Comparison of ENCODE assay signal across 1 cellular context in the genomic region with DNA sequence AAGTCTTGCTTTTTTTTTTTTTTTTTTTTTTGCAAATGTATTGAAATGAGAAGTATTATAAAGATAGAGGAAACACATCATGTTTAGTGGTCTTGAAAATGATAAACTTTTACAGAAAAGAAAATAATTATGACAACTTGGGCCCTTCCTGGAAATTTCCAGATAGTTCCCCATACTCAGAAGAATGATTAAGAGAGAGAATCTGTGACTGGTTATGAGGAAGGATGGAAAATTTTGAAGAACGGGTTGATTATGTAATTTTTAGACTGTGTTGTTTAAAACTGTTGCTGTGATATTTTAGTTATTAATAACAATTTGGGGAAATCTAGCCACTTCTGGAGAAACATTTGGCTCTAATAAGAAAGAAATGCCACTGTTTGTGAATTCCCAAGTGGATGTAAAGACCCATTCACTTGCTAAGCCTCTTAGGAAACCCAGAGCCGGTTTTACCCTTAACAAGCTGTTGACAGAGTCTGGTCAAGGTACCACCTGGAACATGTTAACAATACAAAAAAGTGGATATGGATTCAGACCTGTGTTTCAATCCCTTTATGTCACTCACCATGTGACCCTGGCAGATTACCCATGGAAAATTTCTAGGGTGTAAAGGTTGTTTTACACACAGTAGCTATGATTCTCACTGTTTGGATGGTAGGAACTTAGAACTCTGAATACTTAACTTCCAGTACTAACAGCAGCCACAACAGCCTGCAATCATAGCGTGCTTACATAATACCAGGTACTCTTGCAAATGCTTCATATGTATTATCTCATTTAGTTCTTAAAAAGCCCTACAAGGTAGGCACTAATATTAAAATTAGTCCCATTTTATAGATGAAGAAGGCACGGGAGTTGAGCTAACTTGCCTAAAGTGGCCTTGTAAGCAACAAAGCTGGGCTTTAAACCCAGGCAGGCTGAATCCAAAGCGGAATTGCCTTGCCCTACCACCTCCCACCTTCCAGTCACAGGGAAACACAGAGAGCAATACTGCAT.
TF ChIP-seq lines count a peak whose summit lies in the region.

No MANE protein-coding gene starts in this region.

TF ChIP-seq in HepG2, 621 proteins besides CTCF, POLR2A, EP300 and RAD21 (continued from another document and continues in another):
- TF ChIP-seq ZNF446 (CRISPR knock-in tag; IDR thresholded peaks at IDR 0.05), result no peak
- no peak for TF ChIP-seq SETDB1 (CRISPR knock-in tag; IDR thresholded peaks at IDR 0.05; ENCODE audit: borderline replicate concordance)
- TF ChIP-seq ZBTB26 (CRISPR knock-in tag; IDR thresholded peaks at IDR 0.05; ENCODE audit: borderline replicate concordance), result no peak
- no peak for TF ChIP-seq MTERF4 (CRISPR knock-in tag; IDR thresholded peaks at IDR 0.05)
- no peak for TF ChIP-seq ZNF121 (CRISPR knock-in tag; IDR thresholded peaks at IDR 0.05)
- no peak for TF ChIP-seq NFKBIZ (CRISPR knock-in tag; IDR thresholded peaks at IDR 0.05)
- TF ChIP-seq DBP (CRISPR knock-in tag; IDR thresholded peaks at IDR 0.05; ENCODE audit: not compliant biosample characterization), result no peak
- TF ChIP-seq FOXJ3 (CRISPR knock-in tag; IDR thresholded peaks at IDR 0.05; ENCODE audit: borderline replicate concordance), result peak; percentile 84; the same call in 1 of the 2 replicates
- TF ChIP-seq ADNP (CRISPR knock-in tag; IDR thresholded peaks at IDR 0.05), result no peak
- TF ChIP-seq MNT (IDR thresholded peaks at IDR 0.05), result peak; percentile 66
- TF ChIP-seq ZFY (CRISPR knock-in tag; IDR thresholded peaks at IDR 0.05), result peak; percentile 44; the same call in 1 of the 2 replicates
- TF ChIP-seq, protein P1, sequence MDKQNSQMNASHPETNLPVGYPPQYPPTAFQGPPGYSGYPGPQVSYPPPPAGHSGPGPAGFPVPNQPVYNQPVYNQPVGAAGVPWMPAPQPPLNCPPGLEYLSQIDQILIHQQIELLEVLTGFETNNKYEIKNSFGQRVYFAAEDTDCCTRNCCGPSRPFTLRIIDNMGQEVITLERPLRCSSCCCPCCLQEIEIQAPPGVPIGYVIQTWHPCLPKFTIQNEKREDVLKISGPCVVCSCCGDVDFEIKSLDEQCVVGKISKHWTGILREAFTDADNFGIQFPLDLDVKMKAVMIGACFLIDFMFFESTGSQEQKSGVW (CRISPR knock-in tag; IDR thresholded peaks at IDR 0.05; ENCODE audit: borderline replicate concordance), result no peak
- peak; percentile 71 for TF ChIP-seq TEAD3 (CRISPR knock-in tag; optimal IDR thresholded peaks at IDR 0.05; ENCODE audit: borderline replicate concordance)
- TF ChIP-seq ZFX (CRISPR knock-in tag; IDR thresholded peaks at IDR 0.05; ENCODE audit: low read depth), result 0 out of 2 replicates have a peak, but pooled peaks have one; percentile 25
- no peak for TF ChIP-seq NFRKB (IDR thresholded peaks at IDR 0.05)
- peak; percentile 68 for TF ChIP-seq ATF7 (IDR thresholded peaks at IDR 0.05)
- no peak for TF ChIP-seq ATF7 (CRISPR knock-in tag; IDR thresholded peaks at IDR 0.05)
- TF ChIP-seq ZNF143 (CRISPR knock-in tag; IDR thresholded peaks at IDR 0.05), result no peak
- 0 out of 2 replicates have a peak, but pooled peaks have one; percentile 23 for TF ChIP-seq HMG20B (CRISPR knock-in tag; conservative IDR thresholded peaks at IDR 0.05)
- no peak for TF ChIP-seq ZNF337 (CRISPR knock-in tag; IDR thresholded peaks at IDR 0.05; ENCODE audit: borderline replicate concordance, low read depth)
- TF ChIP-seq ZNF142 (CRISPR knock-in tag; IDR thresholded peaks at IDR 0.05), result peak; percentile 44; the same call in 1 of the 2 replicates
- TF ChIP-seq, protein P2, sequence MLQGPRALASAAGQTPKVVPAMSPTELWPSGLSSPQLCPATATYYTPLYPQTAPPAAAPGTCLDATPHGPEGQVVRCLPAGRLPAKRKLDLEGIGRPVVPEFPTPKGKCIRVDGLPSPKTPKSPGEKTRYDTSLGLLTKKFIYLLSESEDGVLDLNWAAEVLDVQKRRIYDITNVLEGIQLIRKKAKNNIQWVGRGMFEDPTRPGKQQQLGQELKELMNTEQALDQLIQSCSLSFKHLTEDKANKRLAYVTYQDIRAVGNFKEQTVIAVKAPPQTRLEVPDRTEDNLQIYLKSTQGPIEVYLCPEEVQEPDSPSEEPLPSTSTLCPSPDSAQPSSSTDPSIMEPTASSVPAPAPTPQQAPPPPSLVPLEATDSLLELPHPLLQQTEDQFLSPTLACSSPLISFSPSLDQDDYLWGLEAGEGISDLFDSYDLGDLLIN (CRISPR knock-in tag; IDR thresholded peaks at IDR 0.05; ENCODE audit: borderline replicate concordance), result no peak
- TF ChIP-seq SMAD3 (CRISPR knock-in tag; IDR thresholded peaks at IDR 0.05), result peak; percentile 72; the same call in 1 of the 2 replicates
- no peak for TF ChIP-seq ZNF746 (CRISPR knock-in tag; IDR thresholded peaks at IDR 0.05)
- peak; percentile 25; the same call in 1 of the 2 replicates for TF ChIP-seq ZNF460 (CRISPR knock-in tag; IDR thresholded peaks at IDR 0.05; ENCODE audit: borderline replicate concordance)
- TF ChIP-seq, protein P3, sequence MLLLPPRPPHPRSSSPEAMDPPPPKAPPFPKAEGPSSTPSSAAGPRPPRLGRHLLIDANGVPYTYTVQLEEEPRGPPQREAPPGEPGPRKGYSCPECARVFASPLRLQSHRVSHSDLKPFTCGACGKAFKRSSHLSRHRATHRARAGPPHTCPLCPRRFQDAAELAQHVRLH (CRISPR knock-in tag; IDR thresholded peaks at IDR 0.05; ENCODE audit: borderline replicate concordance, low read depth), result 0 out of 2 replicates have a peak, but pooled peaks have one; percentile 54
- TF ChIP-seq NR2F6 (IDR thresholded peaks at IDR 0.05), result peak; percentile 59
- peak; percentile 60; the same call in 1 of the 2 replicates for TF ChIP-seq NR2F6 (CRISPR knock-in tag; IDR thresholded peaks at IDR 0.05)
- no peak for TF ChIP-seq ZBTB43 (CRISPR knock-in tag; conservative IDR thresholded peaks at IDR 0.05)
- no peak for TF ChIP-seq NFIB (CRISPR knock-in tag; IDR thresholded peaks at IDR 0.05; ENCODE audit: borderline replicate concordance)
- TF ChIP-seq ATAD3A (CRISPR knock-in tag; IDR thresholded peaks at IDR 0.05), result no peak
- no peak for TF ChIP-seq KDM5A (IDR thresholded peaks at IDR 0.05; ENCODE audit: borderline replicate concordance, low read length)
- no peak for TF ChIP-seq ATRX (CRISPR knock-in tag; IDR thresholded peaks at IDR 0.05; ENCODE audit: borderline replicate concordance)
- no peak for TF ChIP-seq SRY (CRISPR knock-in tag; IDR thresholded peaks at IDR 0.05)
- no peak for TF ChIP-seq SSRP1 (CRISPR knock-in tag; IDR thresholded peaks at IDR 0.05)
- no peak for TF ChIP-seq TCF7 (IDR thresholded peaks at IDR 0.05; ENCODE audit: low read depth)
- TF ChIP-seq ZNF574 (CRISPR knock-in tag; IDR thresholded peaks at IDR 0.05), result peak; percentile 24; the same call in 1 of the 2 replicates
- TF ChIP-seq CC2D1A (CRISPR knock-in tag; IDR thresholded peaks at IDR 0.05), result no peak
- no peak for TF ChIP-seq RFX1 (IDR thresholded peaks at IDR 0.05)
- TF ChIP-seq HNRNPH1 (optimal IDR thresholded peaks at IDR 0.05; ENCODE audit: low read depth, low read length), result no peak
- TF ChIP-seq BRCA1 (CRISPR knock-in tag; IDR thresholded peaks at IDR 0.05), result no peak
- TF ChIP-seq ATM (IDR thresholded peaks at IDR 0.05; ENCODE audit: borderline replicate concordance), result no peak
- TF ChIP-seq SMAD9 (CRISPR knock-in tag; IDR thresholded peaks at IDR 0.05), result no peak
